ENCODE assay signal across 8 cellular contexts in genomic region chr5:43042176-43042625, GRCh38. TPM values are rescaled to one million over a fixed set of nuclear protein-coding genes. Genes with fewer than 3 reads are reported as not detected.
A peak's percentile ranks its signal among the peaks of the same experiment; 100 is the strongest.
DNase-seq lines count a peak whose midpoint lies in the region; ATAC-seq and TF ChIP-seq lines count a peak whose summit lies in the region.

No MANE protein-coding gene starts in this region.

- ATAC-seq in GM19035 (IDR thresholded peaks at IDR 0.05; ENCODE audit: unreplicated experiment) (peak; percentile 33), HG03354 (IDR thresholded peaks at IDR 0.05; ENCODE audit: poor library complexity, severe bottlenecking, unreplicated experiment) (peak; percentile 38)

- peaks cover 0 to 2% of the 10 kb centered on the region in 2 donors for H3K9me3 ChIP-seq in muscle layer of duodenum (ENCODE audit: control insufficient read depth in 1 of 2, low read length in 2 of 2)

- peaks cover 0 to 31% of the 10 kb centered on the region in 2 donors for H3K4me1 ChIP-seq in muscle layer of duodenum (ENCODE audit: control insufficient read depth in 1 of 2, insufficient read depth in 2 of 2, low read length in 2 of 2)

- H3K36me3 ChIP-seq in BJ (ENCODE audit: control insufficient read depth, insufficient read depth, low read length) (no peaks in the 10 kb centered on the region), muscle layer of duodenum (ENCODE audit: control insufficient read depth in 1 of 2, insufficient read depth in 2 of 2, low read length in 2 of 2) (peaks cover 0 to 11% of the 10 kb centered on the region in 2 donors)

- peak overlapping the region; percentile 52 for H3K4me3 ChIP-seq in BJ (ENCODE audit: low read depth, low read length)
- H3K4me3 ChIP-seq in epithelial cell of esophagus (ENCODE audit: low read length), result peak overlapping the region; percentile 61
- peak overlapping the region; percentile 72 to 74 for H3K4me3 ChIP-seq in muscle layer of duodenum (ENCODE audit: low read depth in 1 of 2, low read length in 2 of 2)

- TF ChIP-seq CTCF in BJ (IDR thresholded peaks at IDR 0.05; ENCODE audit: insufficient read depth, low read depth, low read length), result peak; percentile 36
- TF ChIP-seq CTCF in epithelial cell of esophagus (IDR thresholded peaks at IDR 0.05; ENCODE audit: insufficient read depth, low read depth, low read length, missing control alignments), result no peak

- no peaks in the 10 kb centered on the region for H3K27me3 ChIP-seq in BJ (ENCODE audit: control insufficient read depth, insufficient read depth, low read length)
- peaks cover 33% of the 10 kb centered on the region for H3K27me3 ChIP-seq in muscle layer of duodenum (ENCODE audit: low read depth, low read length)

- H3K27ac ChIP-seq in muscle layer of duodenum (ENCODE audit: low read length), result peak overlapping the region; percentile 88

- no peak for DNase-seq in BJ (ENCODE audit: low read depth)
- peak; percentile 97 for DNase-seq in NCI-H748 (lab: John Stamatoyannopoulos, UW; ENCODE audit: unreplicated experiment)
- peak in 2 of 3 experiments; percentile 61 to 65 for DNase-seq in activated CD8-positive, alpha-beta memory T cell treated with anti-CD3 and anti-CD28 coated beads for 48 hours (ENCODE audit: low read depth in 2 of 3, low spot score in 2 of 3)
- peak; percentile 72 for DNase-seq in epithelial cell of esophagus (ENCODE audit: low read depth)
- DNase-seq in stimulated activated naive CD4-positive, alpha-beta T cell (lab: John Stamatoyannopoulos, UW), result peak; percentile 78 to 91 (median 86)

- CTCF ChIA-PET in BJ (lab: Yijun Ruan, JAX), result interaction anchor here (0.6 to 7.7 kb wide), 13 partner anchors 9 to 370 kb away, joined by 3 to 95 read pairs (median 9); no protein-coding TSS in a partner anchor

- POLR2A ChIA-PET in BJ (lab: Charles Lee), result interaction anchor here (0.6 to 0.9 kb wide), 2 partner anchors 79 to 646 kb away, joined by 3 read pairs; no protein-coding TSS in a partner anchor

RNA-seq across cellular contexts. Expression of gene ANXA2R, which starts 2.1 kb away (rescaled TPM):
- 0.53 and 0.74 TPM in 2 replicates for polyA plus RNA-seq in BJ (2011; rRNA removed)
- polyA minus RNA-seq in BJ (2011; rRNA and poly(A)+ RNA removed), result 2.4 and 3.0 TPM in 2 replicates
